In genomic region chr12:48510111-48510510, GRCh38 we compare ENCODE assay signal across 8 cellular contexts. TPM values are rescaled to one million over a fixed set of nuclear protein-coding genes. Genes with fewer than 3 reads are reported as not detected.
"Had no signal": no experiment of that assay in that cellular context is flagged by ENCODE, and none has a peak within 500 bp of the region (broad histone marks: within the 10 kb centered on the region; RNA-seq: fewer than 3 reads in every experiment).

No MANE protein-coding gene starts in this region.

- H3K4me3 Mint-ChIP-seq: IgD-negative memory B cell had no signal

- DNase-seq: IMR-90, KBM-7 had no signal

- ATAC-seq: HepG2, K562 had no signal

- H3K27ac ChIP-seq: HL-60 had no signal

- H3K4me1 Mint-ChIP-seq: IgD-negative memory B cell had no signal

- H3K27ac Mint-ChIP-seq: IgD-negative memory B cell had no signal

- H3K4me3 ChIP-seq: K562 had no signal

RNA-seq across cellular contexts. Expression of gene OR8S1, which starts 15.3 kb away (rescaled TPM):
- total RNA-seq: HepG2, HT-29, HT1080, IMR-90, K562 had no signal
- polyA plus RNA-seq: HepG2, IgD-negative memory B cell, IMR-90, K562 had no signal

RNA-seq across cellular contexts. Expression of gene C12orf54, which starts 27.8 kb away (rescaled TPM):
- total RNA-seq: HepG2, HT-29, HT1080, IMR-90, K562 had no signal
- polyA plus RNA-seq: HepG2, IgD-negative memory B cell, IMR-90, K562 had no signal

RNA-seq across cellular contexts. Expression of gene ANP32D, which starts 37.8 kb away (rescaled TPM):
- total RNA-seq: HepG2, HT-29, HT1080, IMR-90, K562 had no signal
- polyA plus RNA-seq: HepG2, IgD-negative memory B cell, IMR-90, K562 had no signal

RNA-seq across cellular contexts. Expression of gene LALBA, which starts 59.7 kb away (rescaled TPM):
- total RNA-seq: HepG2, HT-29, HT1080, IMR-90, K562 had no signal
- polyA plus RNA-seq: HepG2, IgD-negative memory B cell, IMR-90 had no signal
